In genomic region chr6:44563397-44563796, GRCh38 we compare ENCODE assay signal across 19 cellular contexts.
DNase-seq lines count a peak whose midpoint lies in the region; ATAC-seq and TF ChIP-seq lines count a peak whose summit lies in the region.
"Had no signal": no experiment of that assay in that cellular context is flagged by ENCODE, and none has a peak within 500 bp of the region (broad histone marks: within the 10 kb centered on the region; RNA-seq: fewer than 3 reads in every experiment).

No MANE protein-coding gene starts in this region.

- no peak overlapping the region for H4K8ac ChIP-seq in neuronal stem cell (ENCODE audit: low read depth, low read length)

- no peak overlapping the region for H2BK12ac ChIP-seq in neuronal stem cell (ENCODE audit: low read length)

- no peak overlapping the region for H3K23ac ChIP-seq in neuronal stem cell (ENCODE audit: low read depth, low read length, poor library complexity)

- DNase-seq in NCI-H748 (lab: John Stamatoyannopoulos, UW; ENCODE audit: unreplicated experiment) (peak; percentile 18), NCI-H748 treated with DMSO at 0.1 percent for 48 hours (lab: John Stamatoyannopoulos, UW) (no peak), NCI-H2029 treated with DMSO at 0.1 percent for 48 hours (lab: John Stamatoyannopoulos, UW) (peak; percentile 49), dermis microvascular lymphatic vessel endothelial cell (ENCODE audit: low read depth in 2 of 2) (peak; percentile 20 to 39), neuronal stem cell (ENCODE audit: low spot score) (no peak), esophagus squamous epithelium (lab: John Stamatoyannopoulos, UW) (no peak)
- DNase-seq in CD8-positive, alpha-beta memory T cell: no peak
- DNase-seq: 8988T, activated B cell treated with CpG ODN at 0.5 μM for 24 hours, glutamatergic neuron, islet precursor cell, NCI-H524 treated with DMSO at 0.1 percent for 48 hours, substantia nigra, T-cell had no signal

- no peak for ATAC-seq in HG02588 (IDR thresholded peaks at IDR 0.05; ENCODE audit: unreplicated experiment)
- ATAC-seq: T-cell had no signal

- H3K79me1 ChIP-seq in neuronal stem cell (ENCODE audit: low read depth, low read length): no peaks in the 10 kb centered on the region

- no peak overlapping the region for H4K91ac ChIP-seq in neuronal stem cell (ENCODE audit: low read depth, low read length, poor library complexity)

- H3K14ac ChIP-seq in neuronal stem cell (ENCODE audit: low read length): no peak overlapping the region

- intact Hi-C loops in esophagus squamous epithelium (cut with DNase I): no loop called here

- peaks cover 0 to 1% (median 0%) of the 10 kb centered on the region in 3 donors for H3K36me3 Mint-ChIP-seq in CD8-positive, alpha-beta memory T cell
- H3K36me3 Mint-ChIP-seq: activated naive CD8-positive, alpha-beta T cell; T-cell had no signal

- no peaks in the 10 kb centered on the region for H3K36me3 ChIP-seq in neuronal stem cell (replicated peaks in 1 of 2; ENCODE audit: control insufficient read depth in 2 of 2, insufficient read depth in 2 of 2, low read length in 2 of 2)
- no peaks in the 10 kb centered on the region for H3K36me3 ChIP-seq in CD8-positive, alpha-beta memory T cell (ENCODE audit: insufficient read depth, low read length)
- no peaks in the 10 kb centered on the region for H3K36me3 ChIP-seq in esophagus squamous epithelium
- H3K36me3 ChIP-seq: cardiac muscle cell had no signal

- H3K4me2 ChIP-seq in neuronal stem cell (ENCODE audit: insufficient read depth, low read length, poor library complexity, severe bottlenecking): no peak overlapping the region

- POLR2A ChIA-PET in CD8-positive, alpha-beta memory T cell (lab: Charles Lee): no interaction called here

- no peak overlapping the region for H3K27ac Mint-ChIP-seq in CD8-positive, alpha-beta memory T cell
- H3K27ac Mint-ChIP-seq: activated B cell treated with CpG ODN at 0.5 μM for 24 hours; activated naive CD8-positive, alpha-beta T cell; T-cell had no signal

- no CpG with 5 or more reads among the region's 11 CpGs for WGBS in neuronal stem cell (ENCODE audit: extremely low coverage in 2 of 2, insufficient read length in 2 of 2, insufficient replicate concordance in 1 of 2), 2 donors
- WGBS in esophagus squamous epithelium, 2 donors: 23 to 41% methylated on average over 8 to 11 of the region's 11 CpGs

- no peak overlapping the region for H3K4me3 Mint-ChIP-seq in CD8-positive, alpha-beta memory T cell
- H3K4me3 Mint-ChIP-seq: activated B cell treated with CpG ODN at 0.5 μM for 24 hours; activated naive CD8-positive, alpha-beta T cell; CD14-positive monocyte; T-cell had no signal

- no peak overlapping the region for H3K4me3 ChIP-seq in neuronal stem cell (ENCODE audit: low read length in 2 of 2)
- H3K4me3 ChIP-seq in CD8-positive, alpha-beta memory T cell (ENCODE audit: low read length): no peak overlapping the region
- no peak overlapping the region for H3K4me3 ChIP-seq in esophagus squamous epithelium
- H3K4me3 ChIP-seq: cardiac muscle cell had no signal

- no peak for TF ChIP-seq POLR2A in esophagus squamous epithelium (IDR thresholded peaks at IDR 0.05)

- H3K4me1 Mint-ChIP-seq in CD8-positive, alpha-beta memory T cell: peaks cover 0 to 10% (median 6%) of the 10 kb centered on the region in 3 donors

- peaks cover 30 to 54% of the 10 kb centered on the region in 2 donors for H3K27me3 Mint-ChIP-seq in CD8-positive, alpha-beta memory T cell

- H3K9ac ChIP-seq in neuronal stem cell (ENCODE audit: low read depth, low read length, poor library complexity): no peak overlapping the region
- H3K9ac ChIP-seq: parathyroid adenoma had no signal

- no peak overlapping the region for H3K4ac ChIP-seq in neuronal stem cell (ENCODE audit: low read length)

- no peak overlapping the region for H2BK15ac ChIP-seq in neuronal stem cell (ENCODE audit: low read length)

- peaks cover 0 to 4% (median 0%) of the 10 kb centered on the region in 3 experiments for H3K27me3 ChIP-seq in neuronal stem cell (ENCODE audit: control insufficient read depth in 3 of 3, insufficient read depth in 3 of 3, low read depth in 1 of 3, low read length in 3 of 3)
- H3K27me3 ChIP-seq in CD8-positive, alpha-beta memory T cell (ENCODE audit: insufficient read depth, low read length, poor library complexity, severe bottlenecking): peaks cover 7% of the 10 kb centered on the region
- H3K27me3 ChIP-seq in esophagus squamous epithelium: peaks cover 0 to 16% (median 0%) of the 10 kb centered on the region in 4 donors
- H3K27me3 ChIP-seq: cardiac muscle cell had no signal

- no peak for TF ChIP-seq CTCF in esophagus squamous epithelium (IDR thresholded peaks at IDR 0.05)

- peak overlapping the region; percentile 21 for H2AFZ ChIP-seq in neuronal stem cell (ENCODE audit: low read length)
- H2AFZ ChIP-seq: parathyroid adenoma had no signal

- H3K27ac ChIP-seq in neuronal stem cell (replicated peaks; ENCODE audit: low read length): no peak overlapping the region
- H3K27ac ChIP-seq in CD8-positive, alpha-beta memory T cell (ENCODE audit: low read depth, low read length): no peak overlapping the region
- H3K27ac ChIP-seq in esophagus squamous epithelium: peak overlapping the region in 2 of 4 donors; percentile 8 to 30
- H3K27ac ChIP-seq: cardiac muscle cell, parathyroid adenoma had no signal

- H3K4me1 ChIP-seq in neuronal stem cell (ENCODE audit: control insufficient read depth in 2 of 2, insufficient read depth in 1 of 2, low read depth in 1 of 2, low read length in 2 of 2) (peaks cover 0 to 5% of the 10 kb centered on the region in 2 donors), esophagus squamous epithelium (peaks cover 0 to 37% (median 14%) of the 10 kb centered on the region in 3 donors)
- no peaks in the 10 kb centered on the region for H3K4me1 ChIP-seq in CD8-positive, alpha-beta memory T cell (ENCODE audit: insufficient read depth, low read length)
- H3K4me1 ChIP-seq: parathyroid adenoma had no signal

- no peak overlapping the region for H2BK120ac ChIP-seq in neuronal stem cell (ENCODE audit: low read depth, low read length)

- no peaks in the 10 kb centered on the region for H3K9me3 Mint-ChIP-seq in CD8-positive, alpha-beta memory T cell
- H3K9me3 Mint-ChIP-seq: activated B cell treated with CpG ODN at 0.5 μM for 24 hours, CD14-positive monocyte, T-cell had no signal

- no peak overlapping the region for H2BK5ac ChIP-seq in neuronal stem cell (ENCODE audit: low read length)

- no peak overlapping the region for H3K18ac ChIP-seq in neuronal stem cell (ENCODE audit: low read length)

- peak overlapping the region; percentile 29 for H2AK5ac ChIP-seq in neuronal stem cell (ENCODE audit: low read depth, low read length)

- H3K9me3 ChIP-seq in neuronal stem cell (replicated peaks in 1 of 2; ENCODE audit: control insufficient read depth in 2 of 2, insufficient read depth in 1 of 2, low read depth in 1 of 2, low read length in 2 of 2): no peaks in the 10 kb centered on the region
- H3K9me3 ChIP-seq in CD8-positive, alpha-beta memory T cell (ENCODE audit: low read length): no peaks in the 10 kb centered on the region
- no peaks in the 10 kb centered on the region for H3K9me3 ChIP-seq in esophagus squamous epithelium

- CTCF ChIA-PET in CD8-positive, alpha-beta memory T cell (lab: Charles Lee): no interaction called here

Comparison
In these comparisons a context has a peak if more than half of its experiments do, and no peak if none do; other contexts are left out.
1. DNase-seq: peak in NCI-H748 (single experiment), NCI-H2029 treated with DMSO at 0.1 percent for 48 hours (single experiment) and dermis microvascular lymphatic vessel endothelial cell (2 of 2); none in NCI-H748 treated with DMSO at 0.1 percent for 48 hours (single experiment), neuronal stem cell (single experiment), CD8-positive, alpha-beta memory T cell (0 of 5) and esophagus squamous epithelium (single experiment).